In genomic region chr11:94792453-94792852, GRCh38 we compare ENCODE assay signal across 27 cellular contexts. TPM values are rescaled to one million over a fixed set of nuclear protein-coding genes. Genes with fewer than 3 reads are reported as not detected.
DNase-seq lines count a peak whose midpoint lies in the region; ATAC-seq, FAIRE-seq and TF ChIP-seq lines count a peak whose summit lies in the region.
"Had no signal": no experiment of that assay in that cellular context is flagged by ENCODE, and none has a peak within 500 bp of the region (broad histone marks: within the 10 kb centered on the region; RNA-seq: fewer than 3 reads in every experiment).

No MANE protein-coding gene starts in this region.

- no peak overlapping the region for H3K4me2 ChIP-seq in SK-N-SH
- H3K4me2 ChIP-seq in K562 (ENCODE audit: insufficient read depth, low read length): no peak overlapping the region

- 91% methylated on average over 3 of the region's 3 CpGs for WGBS in SK-N-SH (ENCODE audit: low lambda C conversion rate)
- WGBS in K562 (ENCODE audit: insufficient coverage, low coverage, missing lambda C conversion rate): 40% methylated on average over 3 of the region's 3 CpGs

- H3K9me1 ChIP-seq in K562 (ENCODE audit: control insufficient read depth, insufficient read depth, low read length): no peaks in the 10 kb centered on the region

- no peak for TF ChIP-seq POLR2A in K562 (conservative IDR thresholded peaks at IDR 0.05)

- CTCF ChIA-PET in SK-N-SH (lab: Yijun Ruan, JAX): interaction anchor here (1.0 kb wide), 1 partner anchor 105 kb away, joined by 4 read pairs; no protein-coding TSS in a partner anchor
- CTCF ChIA-PET in K562 (lab: Yijun Ruan, JAX; ENCODE audit: low intra/inter-chr PET ratio): no interaction called here

- H4K20me1 ChIP-seq in SK-N-SH (ENCODE audit: insufficient read depth) (peaks cover 3% of the 10 kb centered on the region; the same call in 1 of the 2 replicates), K562 (replicated peaks; ENCODE audit: control insufficient read depth, insufficient read depth, low read length) (no peaks in the 10 kb centered on the region; the same call in 1 of the 2 replicates)

- TF ChIP-seq EP300 in SK-N-SH (IDR thresholded peaks at IDR 0.05; ENCODE audit: borderline replicate concordance in 1 of 2, low read depth in 1 of 2, low read length in 1 of 2) (no peak), K562 (IDR thresholded peaks at IDR 0.05; ENCODE audit: low read length) (no peak)

- no peak for FAIRE-seq in K562 (lab: Jason Lieb, UNC)
- FAIRE-seq: endometrium, islet of Langerhans had no signal

- DNase-seq in SK-N-SH: no peak
- peak in 1 of 4 experiments; percentile 32 for DNase-seq in K562 (ENCODE audit: extremely low read depth in 1 of 4, low spot score in 3 of 4)
- peak; percentile 26 for DNase-seq in left kidney (ENCODE audit: low read depth, low spot score)
- no peak for DNase-seq in NCI-H2171 treated with DMSO at 0.1 percent for 48 hours (lab: John Stamatoyannopoulos, UW)
- DNase-seq in NCI-H510A (lab: John Stamatoyannopoulos, UW): no peak
- DNase-seq in mesothelial cell of epicardium (ENCODE audit: low spot score in 2 of 2, unreplicated experiment in 2 of 2): no peak
- DNase-seq: activated CD4-positive, alpha-beta T cell treated with anti-CD3 and anti-CD28 coated beads, Interleukin-2, amount 50 U/mL, for 1 hour; activated CD8-positive, alpha-beta memory T cell treated with anti-CD3 and anti-CD28 coated beads, Interleukin-2, amount 50 U/mL, for 48 hours; activated effector memory CD4-positive, alpha-beta T cell treated with Interleukin-2 at 50 U/mL for 16 hours; body of pancreas; COR-L47; Kasumi-1; NCI-H1105; NCI-H2081 treated with DMSO at 0.1 percent for 48 hours; NCI-H526; ovary; SHP77 treated with DMSO at 0.1 percent for 48 hours; stimulated activated naive CD8-positive, alpha-beta T cell treated with anti-CD3 and anti-CD28 coated beads, Interleukin-15, Interleukin-2, amounts not matched to agents 100 U/mL and 50 U/mL, for 24 hours; T-helper 1 cell had no signal

- peaks cover 85% of the 10 kb centered on the region for H3K79me2 ChIP-seq in SK-N-SH (ENCODE audit: insufficient read depth)
- H3K79me2 ChIP-seq in K562 (ENCODE audit: control insufficient read depth, insufficient read depth, low read length): peaks cover 90% of the 10 kb centered on the region

- in situ Hi-C loops in K562 (cut with MboI): no loop called here

- H3K36me3 ChIP-seq in SK-N-SH (replicated peaks in 1 of 2; ENCODE audit: control insufficient read depth in 1 of 2, insufficient read depth in 2 of 2, low read length in 1 of 2): peaks cover 3 to 7% of the 10 kb centered on the region in 2 experiments
- peaks cover 8% of the 10 kb centered on the region; the same call in 2 of the 3 replicates for H3K36me3 ChIP-seq in K562 (ENCODE audit: control insufficient read depth, insufficient read depth, low read length)
- peaks cover 0 to 3% (median 0%) of the 10 kb centered on the region in 5 donors for H3K36me3 ChIP-seq in subcutaneous abdominal adipose tissue (ENCODE audit: control insufficient read depth in 5 of 5, insufficient read depth in 5 of 5, low read length in 5 of 5)
- H3K36me3 ChIP-seq: HAP-1, ovary had no signal

- H3F3A ChIP-seq in SK-N-SH (replicated peaks; ENCODE audit: insufficient read depth): peaks cover 28% of the 10 kb centered on the region

- H3K4me1 Mint-ChIP-seq in mesothelial cell of epicardium: peaks cover 45% of the 10 kb centered on the region

- no peaks in the 10 kb centered on the region for H3K9me2 ChIP-seq in SK-N-SH

- no peak overlapping the region for H3K9ac ChIP-seq in SK-N-SH
- no peak overlapping the region; a peak in 1 of 4 replicates for H3K9ac ChIP-seq in K562 (ENCODE audit: insufficient read depth in 1 of 2, low read depth in 2 of 2, low read length in 2 of 2)
- no peak overlapping the region for H3K9ac ChIP-seq in subcutaneous abdominal adipose tissue (ENCODE audit: low read length in 5 of 5)

- no TSS peak for BruUV-seq in K562 (replicated peaks; lab: Mats Ljungman, UMichigan)

- H3K4me1 ChIP-seq in SK-N-SH (ENCODE audit: control insufficient read depth in 1 of 2, insufficient read depth in 2 of 2, low read depth in 1 of 2, low read length in 1 of 2): peaks cover 27 to 61% of the 10 kb centered on the region in 2 experiments
- peaks cover 0 to 54% of the 10 kb centered on the region in 2 experiments; a peak in 3 of 5 replicates for H3K4me1 ChIP-seq in K562 (replicated peaks in 1 of 2; ENCODE audit: control insufficient read depth in 2 of 2, insufficient read depth in 2 of 2, low read length in 2 of 2)
- peaks cover 14 to 75% (median 60%) of the 10 kb centered on the region in 5 donors for H3K4me1 ChIP-seq in subcutaneous abdominal adipose tissue (ENCODE audit: control insufficient read depth in 5 of 5, insufficient read depth in 5 of 5, low read length in 5 of 5)
- H3K4me1 ChIP-seq: HAP-1 had no signal

- POLR2A ChIA-PET in SK-N-SH (lab: Yijun Ruan, JAX) (no interaction called here), K562 (lab: Yijun Ruan, JAX) (interaction anchor here (0.5 kb wide), 1 partner anchor 486 kb away, joined by 3 read pairs; no protein-coding TSS in a partner anchor)

- H3K27ac ChIP-seq in SK-N-SH (ENCODE audit: low read depth in 2 of 2, low read length in 1 of 2) (peak overlapping the region in 1 of 2 experiments; percentile 99; a peak in 1 of 4 replicates), K562 (ENCODE audit: extremely low read depth, low read depth, low read length) (no peak overlapping the region), subcutaneous abdominal adipose tissue (ENCODE audit: low read depth, low read length) (peak overlapping the region; percentile 93)
- H3K27ac ChIP-seq: 22Rv1, ovary had no signal

- H3K27ac Mint-ChIP-seq in mesothelial cell of epicardium: no peak overlapping the region
- H3K27ac Mint-ChIP-seq: type B pancreatic cell had no signal

- no peak overlapping the region for H3K4me3 Mint-ChIP-seq in mesothelial cell of epicardium
- H3K4me3 Mint-ChIP-seq: type B pancreatic cell had no signal

- H3K4me3 ChIP-seq in SK-N-SH (ENCODE audit: low read depth in 2 of 2, low read length in 1 of 2): no peak overlapping the region
- no peak overlapping the region for H3K4me3 ChIP-seq in K562
- H3K4me3 ChIP-seq in subcutaneous abdominal adipose tissue (ENCODE audit: low read depth in 1 of 5, low read length in 5 of 5): no peak overlapping the region
- H3K4me3 ChIP-seq: body of pancreas, coronary artery, HAP-1, ovary had no signal

- no peaks in the 10 kb centered on the region for H3K9me3 ChIP-seq in SK-N-SH
- no peaks in the 10 kb centered on the region for H3K9me3 ChIP-seq in K562 (replicated peaks; ENCODE audit: control insufficient read depth, insufficient read depth, low read depth, low read length)
- no peaks in the 10 kb centered on the region for H3K9me3 ChIP-seq in subcutaneous abdominal adipose tissue (ENCODE audit: control insufficient read depth in 5 of 5, low read length in 5 of 5)
- H3K9me3 ChIP-seq: body of pancreas, HAP-1, ovary had no signal

- no peak for TF ChIP-seq CTCF in SK-N-SH (IDR thresholded peaks at IDR 0.05)
- no peak for TF ChIP-seq CTCF in K562 (IDR thresholded peaks at IDR 0.05 in 2 of 3, conservative IDR thresholded peaks at IDR 0.05 in 1 of 3; ENCODE audit: insufficient read depth in 2 of 3, low read depth in 1 of 3, low read length in 3 of 3)
- no peak for TF ChIP-seq CTCF in mesothelial cell of epicardium (IDR thresholded peaks at IDR 0.05; ENCODE audit: unreplicated experiment)

- no peak overlapping the region for H2AFZ ChIP-seq in SK-N-SH (ENCODE audit: low read depth)
- no peak overlapping the region for H2AFZ ChIP-seq in K562 (ENCODE audit: low read depth, low read length)

- no peaks in the 10 kb centered on the region for H3K27me3 Mint-ChIP-seq in mesothelial cell of epicardium (ENCODE audit: low read depth)
- H3K27me3 Mint-ChIP-seq: type B pancreatic cell had no signal

- no peaks in the 10 kb centered on the region for H3K36me3 Mint-ChIP-seq in mesothelial cell of epicardium

- H3K9me3 Mint-ChIP-seq in mesothelial cell of epicardium: no peaks in the 10 kb centered on the region
- H3K9me3 Mint-ChIP-seq: type B pancreatic cell had no signal

- ATAC-seq in SK-N-SH treated with all-trans-retinoic acid at 6 μM for 48 hours: no peak
- ATAC-seq in K562: peak; percentile 14; the same call in 2 of the 3 replicates
- ATAC-seq: body of pancreas; stimulated activated naive CD8-positive, alpha-beta T cell treated with anti-CD3 and anti-CD28 coated beads, Interleukin-15, Interleukin-2, amounts not matched to agents 100 U/mL and 50 U/mL, for 24 hours had no signal

- TF ChIP-seq RAD21 in SK-N-SH (IDR thresholded peaks at IDR 0.05; ENCODE audit: low read length) (no peak), K562 (CRISPR knock-in tag; conservative IDR thresholded peaks at IDR 0.05 in 1 of 2, IDR thresholded peaks at IDR 0.05 in 1 of 2) (no peak)

- intact Hi-C loops in K562 (cut with micrococcal nuclease): no loop called here

- H3K27me3 ChIP-seq in SK-N-SH (ENCODE audit: insufficient read depth) (no peaks in the 10 kb centered on the region), K562 (ENCODE audit: control insufficient read depth in 2 of 2, insufficient read depth in 2 of 2, low read length in 2 of 2) (no peaks in the 10 kb centered on the region), subcutaneous abdominal adipose tissue (ENCODE audit: control insufficient read depth in 5 of 5, insufficient read depth in 4 of 5, low read length in 5 of 5) (no peaks in the 10 kb centered on the region)
- H3K27me3 ChIP-seq: body of pancreas, ovary had no signal

RNA-seq across cellular contexts. Expression of gene AMOTL1, which starts 24.3 kb away (rescaled TPM):
- polyA plus RNA-seq in SK-N-SH (2012; rRNA removed): 10.7 and 11.7 TPM in 2 replicates
- polyA plus RNA-seq in SK-N-SH (2012; cell fraction: cytosol; rRNA removed): 8.5 and 11.1 TPM in 2 replicates
- 8.1 and 12.3 TPM in 2 replicates for polyA plus RNA-seq in SK-N-SH (2012; cell fraction: nucleus; rRNA removed)
- 33.3 and 42.6 TPM in 2 replicates for total RNA-seq in K562 (2011; cell fraction: chromatin; rRNA removed; ENCODE audit: low replicate concordance)
- total RNA-seq in K562 (2011; cell fraction: nucleolus; rRNA removed): 17.8 and 18.0 TPM in 2 replicates
- total RNA-seq in K562 (2011; cell fraction: nucleoplasm; rRNA removed): 26.3 and 39.2 TPM in 2 replicates
- 20.9 and 22.1 TPM in 2 replicates for total RNA-seq in K562 (2014; rRNA removed)
- 14.0 and 14.4 TPM in 2 replicates for total RNA-seq in K562 (2014; rRNA removed; fragmentation: Illumina TruSeq; extraction: Trizol)
- 12.8 and 12.9 TPM in 2 replicates for total RNA-seq in K562 (2015; rRNA removed; fragmentation: Illumina TruSeq; extraction: Trizol)
- total RNA-seq in K562 (2021): 29.9 and 35.4 TPM in 2 replicates
- polyA plus RNA-seq in K562 (2011; rRNA removed): 2.5 and 16.7 TPM in 2 replicates
- polyA plus RNA-seq in K562 (2011; cell fraction: cytosol; rRNA removed): 2.0 and 12.2 TPM in 2 replicates
- polyA plus RNA-seq in K562 (2011; cell fraction: nucleus; rRNA removed): 3.0 and 21.5 TPM in 2 replicates
- 17.9 and 23.2 TPM in 2 replicates for polyA plus RNA-seq in K562 (2012)
- 18.7 and 18.8 TPM in 2 replicates for polyA plus RNA-seq in K562 (2014; fragmentation: Illumina TruSeq; extraction: Trizol)
- polyA plus RNA-seq in K562 (2014; fragmentation: Nextera tagmentation; extraction: Ambion mirVana): 1 to 10 TPM; 4.0 to 4.7 TPM
- 12.6 and 13.3 TPM in 2 replicates for polyA plus RNA-seq in K562 (2014; rRNA removed)
- 5.5 and 37.5 TPM in 2 replicates for polyA minus RNA-seq in K562 (2011; rRNA and poly(A)+ RNA removed)
- 3.5 and 21.8 TPM in 2 replicates for polyA minus RNA-seq in K562 (2011; cell fraction: cytosol; rRNA and poly(A)+ RNA removed)
- polyA minus RNA-seq in K562 (2011; cell fraction: nucleus; rRNA and poly(A)+ RNA removed): 3.9 and 17.8 TPM in 2 replicates
- total RNA-seq in mesothelial cell of epicardium: 77.0 to 78.5 TPM (median 77.8 TPM) in 3 replicates

Comparison
In these comparisons a context has a peak if more than half of its experiments do, and no peak if none do; other contexts are left out.
1. Of the 27 proteins assayed by ChIP-seq in both K562 and SK-N-SH: peak only in K562: none; only in SK-N-SH: none; in both: REST; in neither: 26.